In the genomic region with DNA sequence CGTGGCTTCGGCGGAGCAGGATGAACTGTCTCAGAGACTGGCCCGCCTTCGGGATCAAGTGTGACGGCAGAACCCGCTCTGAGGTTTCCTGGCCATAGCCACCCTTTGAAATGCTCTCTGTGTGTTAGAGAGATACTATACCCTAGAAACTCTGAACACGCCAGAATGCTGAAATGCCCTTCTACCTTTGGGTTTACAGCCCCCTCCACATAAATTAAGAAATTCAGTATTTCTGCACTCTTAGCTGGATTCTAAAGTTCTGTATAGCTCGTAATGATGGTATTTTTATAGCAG, we compare ENCODE assay signal across 8 cellular contexts. TPM values are rescaled to one million over a fixed set of nuclear protein-coding genes. Genes with fewer than 3 reads are reported as not detected.
DNase-seq lines count a peak whose midpoint lies in the region; ATAC-seq and TF ChIP-seq lines count a peak whose summit lies in the region.

No MANE protein-coding gene starts in this region.

- H3K9ac ChIP-seq in DND-41 (ENCODE audit: low read depth, low read length), result peak overlapping the region; percentile 73
- peak overlapping the region; percentile 94 for H3K9ac ChIP-seq in trophoblast cell (ENCODE audit: low read length)

- H2AFZ ChIP-seq in DND-41 (ENCODE audit: low read depth, low read length) (peak overlapping the region; percentile 63; the same call in 1 of the 2 replicates), trophoblast cell (ENCODE audit: insufficient read depth, low read length, poor library complexity) (no peak overlapping the region)

- H3K79me1 ChIP-seq in trophoblast cell (ENCODE audit: low read length), result peaks cover 9% of the 10 kb centered on the region

- CTCF ChIA-PET in RWPE1 (lab: Yijun Ruan, JAX), result no interaction called here

- peak overlapping the region; percentile 61 for H3K4me2 ChIP-seq in DND-41 (ENCODE audit: insufficient read depth, low read length)
- H3K4me2 ChIP-seq in trophoblast cell (ENCODE audit: low read length), result peak overlapping the region; percentile 97

- H3K36me3 ChIP-seq in DND-41 (ENCODE audit: insufficient read depth, low read length), result no peaks in the 10 kb centered on the region; the same call in 1 of the 2 replicates
- H3K36me3 ChIP-seq in esophagus (ENCODE audit: control insufficient read depth in 2 of 2, insufficient read depth in 2 of 2, low read length in 1 of 2), result no peaks in the 10 kb centered on the region
- no peaks in the 10 kb centered on the region for H3K36me3 ChIP-seq in trophoblast cell (ENCODE audit: control insufficient read depth in 1 of 2, insufficient read depth in 2 of 2, low read length in 2 of 2)

- no peak for TF ChIP-seq CTCF in DND-41 (IDR thresholded peaks at IDR 0.05; ENCODE audit: borderline replicate concordance, extremely low read depth, low read length, poor library complexity, severe bottlenecking)
- no peak for TF ChIP-seq CTCF in RWPE1 (conservative IDR thresholded peaks at IDR 0.05; ENCODE audit: low read depth)

- no peak overlapping the region for H3K23ac ChIP-seq in trophoblast cell (ENCODE audit: low read length)

- H4K91ac ChIP-seq in trophoblast cell (ENCODE audit: low read depth, low read length), result no peak overlapping the region

- H3K4ac ChIP-seq in trophoblast cell (ENCODE audit: low read depth, low read length), result peak overlapping the region; percentile 66

- H4K12ac ChIP-seq in trophoblast cell (ENCODE audit: low read depth, low read length), result peak overlapping the region; percentile 83

- POLR2A ChIA-PET in RWPE1 (lab: Yijun Ruan, JAX; ENCODE audit: low non-redundant PET), result no interaction called here

- no peaks in the 10 kb centered on the region for H3K9me3 ChIP-seq in DND-41 (ENCODE audit: insufficient read depth, low read length, severe bottlenecking)
- H3K9me3 ChIP-seq in esophagus (ENCODE audit: control insufficient read depth in 2 of 2, insufficient read depth in 1 of 2, low read depth in 1 of 2, low read length in 1 of 2), result no peaks in the 10 kb centered on the region
- no peaks in the 10 kb centered on the region for H3K9me3 ChIP-seq in trophoblast cell (ENCODE audit: insufficient read depth, low read depth, low read length)

- ATAC-seq in DND-41 (ENCODE audit: insufficient read depth, low read depth) (no peak), HG03432 (IDR thresholded peaks at IDR 0.05; ENCODE audit: unreplicated experiment) (no peak), GM21390 (IDR thresholded peaks at IDR 0.05; ENCODE audit: unreplicated experiment) (no peak)

- peak overlapping the region; percentile 94 for H4K8ac ChIP-seq in trophoblast cell (ENCODE audit: low read depth, low read length)

- peak overlapping the region; percentile 85 for H3K14ac ChIP-seq in trophoblast cell (ENCODE audit: low read length)

- peaks cover 25% of the 10 kb centered on the region for H3K79me2 ChIP-seq in DND-41 (ENCODE audit: insufficient read depth, low read length)
- H3K79me2 ChIP-seq in trophoblast cell (ENCODE audit: control insufficient read depth, insufficient read depth, low read length, poor library complexity), result peaks cover 8% of the 10 kb centered on the region

- H3K27me3 ChIP-seq in DND-41 (ENCODE audit: insufficient read depth, low read length, poor library complexity) (no peaks in the 10 kb centered on the region), esophagus (ENCODE audit: control insufficient read depth in 1 of 2, insufficient read depth in 2 of 2, low read length in 2 of 2) (no peaks in the 10 kb centered on the region), trophoblast cell (ENCODE audit: insufficient read depth, low read length) (no peaks in the 10 kb centered on the region)

- H3K4me1 ChIP-seq in DND-41 (ENCODE audit: insufficient read depth, low read length) (peaks cover 30% of the 10 kb centered on the region), esophagus (ENCODE audit: control insufficient read depth in 2 of 2, insufficient read depth in 2 of 2, low read length in 1 of 2) (peaks cover 0 to 6% of the 10 kb centered on the region in 2 donors), trophoblast cell (ENCODE audit: control insufficient read depth in 1 of 2, insufficient read depth in 2 of 2, low read length in 2 of 2) (peaks cover 0 to 5% of the 10 kb centered on the region in 2 experiments)

- H3K4me3 ChIP-seq in DND-41 (ENCODE audit: low read depth in 1 of 2, low read length in 2 of 2) (peak overlapping the region; percentile 62 to 77), esophagus (ENCODE audit: low read depth in 1 of 2, low read length in 2 of 2) (peak overlapping the region; percentile 78 to 91), trophoblast cell (ENCODE audit: low read depth, low read length) (peak overlapping the region; percentile 95)

- H3K18ac ChIP-seq in trophoblast cell (ENCODE audit: low read length), result peak overlapping the region; percentile 34

- H2BK12ac ChIP-seq in trophoblast cell (ENCODE audit: low read length), result no peak overlapping the region

- H3K27ac ChIP-seq in DND-41 (ENCODE audit: low read length) (peak overlapping the region; percentile 90), RWPE1 (peak overlapping the region; percentile 86), esophagus (ENCODE audit: low read depth in 2 of 2, low read length in 1 of 2) (peak overlapping the region; percentile 92 to 98), trophoblast cell (ENCODE audit: low read depth, low read length) (no peak overlapping the region)

- H4K20me1 ChIP-seq in DND-41 (ENCODE audit: insufficient read depth, low read length), result peaks cover 13% of the 10 kb centered on the region

- no peak overlapping the region for H2AK5ac ChIP-seq in trophoblast cell (ENCODE audit: low read length)

- H2BK120ac ChIP-seq in trophoblast cell (ENCODE audit: insufficient read depth, low read length, poor library complexity), result no peak overlapping the region

- DNase-seq in DND-41 (no peak), RWPE1 (ENCODE audit: low spot score) (no peak), trophoblast cell (no peak), NCI-H1092 (lab: John Stamatoyannopoulos, UW) (no peak), DMS53 treated with DMSO at 0.1 percent for 48 hours (lab: John Stamatoyannopoulos, UW; ENCODE audit: unreplicated experiment) (no peak)

- no peak overlapping the region for H2BK5ac ChIP-seq in trophoblast cell (ENCODE audit: low read depth, low read length, poor library complexity)

- 1 to 2% methylated on average over 9 of the region's 9 CpGs for WGBS in esophagus, 2 donors
- no CpG with 5 or more reads among the region's 9 CpGs for WGBS in trophoblast cell (ENCODE audit: extremely low coverage, insufficient coverage, insufficient read length)

RNA-seq across cellular contexts. Expression of a gene that starts 0.8 kb away (rescaled TPM):
- polyA plus RNA-seq in esophagus, result 10 to 100 TPM; 26.8 to 31.5 TPM
- 34.8 and 35.1 TPM in 2 replicates for polyA plus RNA-seq in trophoblast cell (2013)

RNA-seq across cellular contexts. Expression of a gene that starts 56.1 kb away (rescaled TPM):
- 10 to 100 TPM; 19.1 to 20.3 TPM for polyA plus RNA-seq in esophagus
- 8.7 and 9.5 TPM in 2 replicates for polyA plus RNA-seq in trophoblast cell (2013)
